19 cellular contexts compared by ENCODE assay signal in the genomic region with DNA sequence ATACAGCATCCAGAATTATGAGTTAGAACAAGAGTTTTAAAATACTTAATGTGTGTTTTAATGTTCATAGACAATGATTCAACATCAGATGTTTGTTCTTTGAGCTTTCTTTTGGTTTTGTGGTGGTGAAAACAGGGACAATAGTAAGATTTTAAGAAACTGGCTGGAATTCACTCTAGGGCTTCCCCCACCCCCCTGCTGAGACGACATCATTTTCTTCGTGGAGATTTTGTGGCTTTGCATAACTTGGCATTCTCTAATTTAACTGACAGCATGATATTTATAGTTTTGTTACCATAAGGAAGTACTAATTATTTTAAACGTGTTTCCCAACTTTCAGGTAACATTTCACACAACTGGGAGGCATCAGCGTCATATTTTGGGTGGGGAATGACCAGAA.
"Had no signal": no experiment of that assay in that cellular context is flagged by ENCODE, and none has a peak within 500 bp of the region (broad histone marks: within the 10 kb centered on the region; RNA-seq: fewer than 3 reads in every experiment).

No MANE protein-coding gene starts in this region.

- H3K4me3 Mint-ChIP-seq: activated naive CD4-positive, alpha-beta T cell treated with anti-CD3 and anti-CD28 coated beads, Interleukin-2, amount 50 U/mL, for 24 hours; neural progenitor cell; stimulated activated naive CD8-positive, alpha-beta T cell treated with anti-CD3 and anti-CD28 coated beads, Interleukin-15, Interleukin-2, amounts not matched to agents 100 ng/mL and 50 ng/mL, for 24 hours had no signal

- H3K36me3 ChIP-seq: esophagus muscularis mucosa, gastrocnemius medialis, left ventricle myocardium inferior, neural progenitor cell, pancreas had no signal

- H3K36me3 Mint-ChIP-seq: activated naive CD4-positive, alpha-beta T cell treated with anti-CD3 and anti-CD28 coated beads, Interleukin-2, amount 50 U/mL, for 24 hours; neural progenitor cell had no signal

- H2AFZ ChIP-seq: neural progenitor cell had no signal

- H3K9ac ChIP-seq: neural progenitor cell had no signal

- H3K4me2 ChIP-seq: neural progenitor cell had no signal

- H3K4me1 Mint-ChIP-seq: activated naive CD4-positive, alpha-beta T cell treated with anti-CD3 and anti-CD28 coated beads, Interleukin-2, amount 50 U/mL, for 24 hours had no signal

- H3K9me3 ChIP-seq: pancreas, testis had no signal

- H3K4me1 ChIP-seq: left ventricle myocardium inferior, testis had no signal

- H3K27me3 Mint-ChIP-seq: stimulated activated naive CD8-positive, alpha-beta T cell treated with anti-CD3 and anti-CD28 coated beads, Interleukin-15, Interleukin-2, amounts not matched to agents 100 ng/mL and 50 ng/mL, for 24 hours had no signal

- H3K27me3 ChIP-seq: gastrocnemius medialis, neural progenitor cell, pancreas, testis had no signal

- H3K4me3 ChIP-seq: esophagus muscularis mucosa, gastrocnemius medialis, left ventricle myocardium inferior, neural progenitor cell, pancreas, testis had no signal

- DNase-seq: activated CD4-positive, alpha-beta T cell treated with anti-CD3 and anti-CD28 coated beads, Interleukin-2, amount 50 U/mL, for 4 hours; activated CD4-positive, CD25-positive, alpha-beta regulatory T cell treated with anti-CD3 and anti-CD28 coated beads, Interleukin-2, amount 50 U/mL, for 72 hours; activated effector memory CD4-positive, alpha-beta T cell treated with Interleukin-2 at 50 U/mL for 16 hours; activated T-cell treated with anti-CD3 and anti-CD28 coated beads, Interleukin-2, amount 50 U/mL, for 1 hour; gastrocnemius medialis; kidney; left ventricle myocardium inferior; pancreas; stimulated activated CD4-positive, alpha-beta T cell treated with anti-CD3 and anti-CD28 coated beads, Interleukin-15, amount 100 ng/mL, for 24 hours; stimulated activated CD4-positive, alpha-beta T cell treated with anti-CD3 and anti-CD28 coated beads, Interleukin-4, amount 100 ng/mL, for 24 hours; T-helper 2 cell; testis had no signal

- FAIRE-seq: bronchial epithelial cell, colon, urothelium cell line had no signal

- H3K27ac Mint-ChIP-seq: activated naive CD4-positive, alpha-beta T cell treated with anti-CD3 and anti-CD28 coated beads, Interleukin-2, amount 50 U/mL, for 24 hours; neural progenitor cell; stimulated activated naive CD8-positive, alpha-beta T cell treated with anti-CD3 and anti-CD28 coated beads, Interleukin-15, Interleukin-2, amounts not matched to agents 100 ng/mL and 50 ng/mL, for 24 hours had no signal

- ATAC-seq: gastrocnemius medialis, pancreas had no signal

- H3K27ac ChIP-seq: esophagus muscularis mucosa, gastrocnemius medialis, left ventricle myocardium inferior, neural progenitor cell, pancreas, testis had no signal
